1 cellular context compared by ENCODE assay signal in genomic region chr9:133619791-133620190, GRCh38.
TF ChIP-seq lines count a peak whose summit lies in the region.

No MANE protein-coding gene starts in this region.

TF ChIP-seq in GM12878, 131 proteins besides CTCF, POLR2A, EP300 and RAD21 (continued from another document):
- TF ChIP-seq CUX1 (IDR thresholded peaks at IDR 0.05; ENCODE audit: insufficient replicate concordance, low read depth, low read length) (no peak), SIX5 (IDR thresholded peaks at IDR 0.05; ENCODE audit: low read depth, low read length, severe bottlenecking) (no peak), SPI1 (IDR thresholded peaks at IDR 0.05; ENCODE audit: borderline replicate concordance, insufficient read depth, low read depth, low read length) (peak; percentile 23; the same call in 1 of the 2 replicates), ZNF274 (IDR thresholded peaks at IDR 0.05; ENCODE audit: insufficient read depth, insufficient read length) (no peak)
